Comparison of ENCODE assay signal across 18 cellular contexts in genomic region chr2:174621323-174621722, GRCh38. TPM values are rescaled to one million over a fixed set of nuclear protein-coding genes. Genes with fewer than 3 reads are reported as not detected.
DNase-seq lines count a peak whose midpoint lies in the region; ATAC-seq and TF ChIP-seq lines count a peak whose summit lies in the region.
"Had no signal": no experiment of that assay in that cellular context is flagged by ENCODE, and none has a peak within 500 bp of the region (broad histone marks: within the 10 kb centered on the region; RNA-seq: fewer than 3 reads in every experiment).

No MANE protein-coding gene starts in this region.

- intact Hi-C loops in activated B cell treated with CpG ODN at 0.5 μM for 24 hours (cut with micrococcal nuclease) (loop anchor here (1.0 kb wide), 1 partner anchor 8 kb away; no protein-coding TSS in a partner anchor), upper lobe of right lung (cut with DNase I) (no loop called here), esophagus muscularis mucosa (cut with DNase I) (no loop called here)

- WGBS in esophagus muscularis mucosa: 83% methylated on average over 3 of the region's 3 CpGs

- H3K4me1 ChIP-seq in upper lobe of right lung (no peaks in the 10 kb centered on the region), esophagus muscularis mucosa (peaks cover 15 to 27% (median 21%) of the 10 kb centered on the region in 4 donors)

- POLR2A ChIA-PET in activated B cell treated with CpG ODN at 0.5 μM for 24 hours (lab: Charles Lee): interaction anchor here (0.6 to 1.9 kb wide), 3 partner anchors 15 to 27 kb away, joined by 3 to 8 read pairs (median 3); no protein-coding TSS in a partner anchor

- no peak for DNase-seq in activated naive CD8-positive, alpha-beta T cell treated with anti-CD3 and anti-CD28 coated beads, Interleukin-2, amount 50 U/mL, for 24 hours
- DNase-seq in activated B cell treated with CpG ODN at 0.5 μM for 24 hours (no peak), upper lobe of right lung (no peak), ecto neural progenitor cell (ENCODE audit: low spot score) (no peak), esophagus muscularis mucosa (ENCODE audit: extremely low spot score) (no peak), GM20000 (ENCODE audit: low spot score) (no peak)
- DNase-seq in central memory CD8-positive, alpha-beta T cell (ENCODE audit: low spot score in 2 of 2): no peak
- DNase-seq: DND-41, GDM1, GOT3, NCI-H1092 treated with DMSO at 0.1 percent for 48 hours, NCI-H187 treated with DMSO at 0.1 percent for 48 hours, NCI-H2171, NCI-H774, Right ventricle myocardium superior had no signal

- no peak for TF ChIP-seq CTCF in activated B cell treated with CpG ODN at 0.5 μM for 24 hours (IDR thresholded peaks at IDR 0.05)
- TF ChIP-seq CTCF in upper lobe of right lung (IDR thresholded peaks at IDR 0.05): no peak
- no peak for TF ChIP-seq CTCF in esophagus muscularis mucosa (IDR thresholded peaks at IDR 0.05)
- TF ChIP-seq CTCF in GM20000 (IDR thresholded peaks at IDR 0.05; ENCODE audit: extremely low read depth, missing control alignments): no peak

- H3K27me3 Mint-ChIP-seq in activated naive CD8-positive, alpha-beta T cell: no peaks in the 10 kb centered on the region
- no peaks in the 10 kb centered on the region for H3K27me3 Mint-ChIP-seq in activated naive CD8-positive, alpha-beta T cell treated with anti-CD3 and anti-CD28 coated beads, Interleukin-2, amount 50 U/mL, for 24 hours
- H3K27me3 Mint-ChIP-seq in activated B cell treated with CpG ODN at 0.5 μM for 24 hours: no peaks in the 10 kb centered on the region
- H3K27me3 Mint-ChIP-seq in central memory CD8-positive, alpha-beta T cell: no peaks in the 10 kb centered on the region

- H3K36me3 ChIP-seq in upper lobe of right lung (peaks cover 8% of the 10 kb centered on the region), esophagus muscularis mucosa (no peaks in the 10 kb centered on the region)

- no peak overlapping the region for H3K4me3 Mint-ChIP-seq in activated naive CD8-positive, alpha-beta T cell
- no peak overlapping the region for H3K4me3 Mint-ChIP-seq in activated naive CD8-positive, alpha-beta T cell treated with anti-CD3 and anti-CD28 coated beads, Interleukin-2, amount 50 U/mL, for 24 hours
- H3K4me3 Mint-ChIP-seq in activated B cell treated with CpG ODN at 0.5 μM for 24 hours: no peak overlapping the region
- no peak overlapping the region for H3K4me3 Mint-ChIP-seq in central memory CD8-positive, alpha-beta T cell

- H3K9me3 ChIP-seq in upper lobe of right lung (no peaks in the 10 kb centered on the region), esophagus muscularis mucosa (no peaks in the 10 kb centered on the region)

- H3K36me3 Mint-ChIP-seq in activated naive CD8-positive, alpha-beta T cell: peaks cover 13% of the 10 kb centered on the region
- H3K36me3 Mint-ChIP-seq in activated naive CD8-positive, alpha-beta T cell treated with anti-CD3 and anti-CD28 coated beads, Interleukin-2, amount 50 U/mL, for 24 hours (ENCODE audit: low read depth): peaks cover 48% of the 10 kb centered on the region
- peaks cover 61% of the 10 kb centered on the region for H3K36me3 Mint-ChIP-seq in activated B cell treated with CpG ODN at 0.5 μM for 24 hours (ENCODE audit: low read depth)
- H3K36me3 Mint-ChIP-seq in central memory CD8-positive, alpha-beta T cell (ENCODE audit: insufficient read depth): peaks cover 21% of the 10 kb centered on the region

- H3K27ac Mint-ChIP-seq in activated naive CD8-positive, alpha-beta T cell: peak overlapping the region; percentile 90
- H3K27ac Mint-ChIP-seq in activated naive CD8-positive, alpha-beta T cell treated with anti-CD3 and anti-CD28 coated beads, Interleukin-2, amount 50 U/mL, for 24 hours: no peak overlapping the region
- peak overlapping the region; percentile 62 for H3K27ac Mint-ChIP-seq in activated B cell treated with CpG ODN at 0.5 μM for 24 hours
- peak overlapping the region; percentile 15 for H3K27ac Mint-ChIP-seq in central memory CD8-positive, alpha-beta T cell (ENCODE audit: low read depth)

- no peak for ATAC-seq in activated naive CD8-positive, alpha-beta T cell treated with anti-CD3 and anti-CD28 coated beads, Interleukin-2, amount 50 U/mL, for 24 hours
- ATAC-seq in activated B cell treated with CpG ODN at 0.5 μM for 24 hours (ENCODE audit: low read depth) (peak; percentile 40), upper lobe of right lung (peak; percentile 24)
- no peak for ATAC-seq in central memory CD8-positive, alpha-beta T cell (replicated peaks; ENCODE audit: extremely low read depth, poor library complexity, severe bottlenecking)
- ATAC-seq: Panc1 had no signal

- no peak overlapping the region for H3K27ac ChIP-seq in upper lobe of right lung
- H3K27ac ChIP-seq in esophagus muscularis mucosa (replicated peaks in 1 of 4): no peak overlapping the region
- H3K27ac ChIP-seq: C4-2B had no signal

- H3K4me1 Mint-ChIP-seq in activated naive CD8-positive, alpha-beta T cell (ENCODE audit: low read depth): peaks cover 84% of the 10 kb centered on the region
- H3K4me1 Mint-ChIP-seq in activated naive CD8-positive, alpha-beta T cell treated with anti-CD3 and anti-CD28 coated beads, Interleukin-2, amount 50 U/mL, for 24 hours: peaks cover 84% of the 10 kb centered on the region
- H3K4me1 Mint-ChIP-seq in activated B cell treated with CpG ODN at 0.5 μM for 24 hours: peaks cover 81% of the 10 kb centered on the region
- peaks cover 47% of the 10 kb centered on the region for H3K4me1 Mint-ChIP-seq in central memory CD8-positive, alpha-beta T cell

- CTCF ChIA-PET in activated B cell treated with CpG ODN at 0.5 μM for 24 hours (lab: Charles Lee): no interaction called here

- no peak for TF ChIP-seq POLR2A in esophagus muscularis mucosa (IDR thresholded peaks at IDR 0.05; ENCODE audit: low read depth)

- no peak overlapping the region for H3K4me3 ChIP-seq in upper lobe of right lung
- H3K4me3 ChIP-seq in esophagus muscularis mucosa: no peak overlapping the region

- H3K27me3 ChIP-seq in upper lobe of right lung (no peaks in the 10 kb centered on the region), esophagus muscularis mucosa (no peaks in the 10 kb centered on the region)

- no peaks in the 10 kb centered on the region for H3K9me3 Mint-ChIP-seq in activated naive CD8-positive, alpha-beta T cell (ENCODE audit: low read depth)
- no peaks in the 10 kb centered on the region for H3K9me3 Mint-ChIP-seq in activated naive CD8-positive, alpha-beta T cell treated with anti-CD3 and anti-CD28 coated beads, Interleukin-2, amount 50 U/mL, for 24 hours
- H3K9me3 Mint-ChIP-seq in activated B cell treated with CpG ODN at 0.5 μM for 24 hours: no peaks in the 10 kb centered on the region
- H3K9me3 Mint-ChIP-seq in central memory CD8-positive, alpha-beta T cell: no peaks in the 10 kb centered on the region

- no peak for TF ChIP-seq EP300 in esophagus muscularis mucosa (IDR thresholded peaks at IDR 0.05)

RNA-seq across cellular contexts. Expression of gene WIPF1, which starts 23.7 kb away (rescaled TPM):
- total RNA-seq in activated B cell treated with CpG ODN at 0.5 μM for 24 hours: 293 TPM in 2 replicates
- total RNA-seq in upper lobe of right lung: 71.5 TPM
- 10 to 100 TPM; 31.5 to 61.5 (median 36.3) TPM for total RNA-seq in esophagus muscularis mucosa

Comparison
In these comparisons a context has a peak if more than half of its experiments do, and no peak if none do; other contexts are left out.
1. ATAC-seq: peak in activated B cell treated with CpG ODN at 0.5 μM for 24 hours (single experiment) and upper lobe of right lung (single experiment); none in activated naive CD8-positive, alpha-beta T cell treated with anti-CD3 and anti-CD28 coated beads, Interleukin-2, amount 50 U/mL, for 24 hours (single experiment) and central memory CD8-positive, alpha-beta T cell (single experiment).